14 cellular contexts compared by ENCODE assay signal in genomic region chr22:18033204-18033998, GRCh38. TPM values are rescaled to one million over a fixed set of nuclear protein-coding genes. Genes with fewer than 3 reads are reported as not detected.
DNase-seq lines count a peak whose midpoint lies in the region; ATAC-seq and TF ChIP-seq lines count a peak whose summit lies in the region.
"Had no signal": no experiment of that assay in that cellular context is flagged by ENCODE, and none has a peak within 500 bp of the region (broad histone marks: within the 10 kb centered on the region; RNA-seq: fewer than 3 reads in every experiment).

No MANE protein-coding gene starts in this region.

- TF ChIP-seq CTCF in brain microvascular endothelial cell (IDR thresholded peaks at IDR 0.05; ENCODE audit: low read depth, low read length, missing control alignments) (peak; percentile 22), left ventricle myocardium inferior (IDR thresholded peaks at IDR 0.05; ENCODE audit: borderline replicate concordance) (peak; percentile 37), stomach (IDR thresholded peaks at IDR 0.05) (peak in 1 of 7 experiments; percentile 8), upper lobe of right lung (IDR thresholded peaks at IDR 0.05) (no peak)

- ATAC-seq in upper lobe of right lung, result no peak
- no peak for ATAC-seq in HG02610 (IDR thresholded peaks at IDR 0.05; ENCODE audit: unreplicated experiment)
- ATAC-seq in T-cell (replicated peaks in 1 of 4), result no peak
- ATAC-seq: activated CD4-positive, alpha-beta T cell treated with anti-CD3 and anti-CD28 coated beads for 36 hours had no signal

- POLR2A ChIA-PET in T-cell (lab: Charles Lee), result interaction anchor here in 1 of 2 donors (0.6 kb wide), 1 partner anchor 19 kb away, joined by 3 read pairs; no protein-coding TSS in a partner anchor

- CTCF ChIA-PET in T-cell (lab: Charles Lee), result interaction anchor here in 1 of 2 donors (0.9 kb wide), 1 partner anchor 203 kb away, joined by 3 read pairs; no protein-coding TSS in a partner anchor

- no peaks in the 10 kb centered on the region for H3K36me3 ChIP-seq in brain microvascular endothelial cell (replicated peaks)
- H3K36me3 ChIP-seq in left ventricle myocardium inferior, result no peaks in the 10 kb centered on the region
- H3K36me3 ChIP-seq in stomach, result no peaks in the 10 kb centered on the region
- no peaks in the 10 kb centered on the region for H3K36me3 ChIP-seq in upper lobe of right lung

- H3K36me3 Mint-ChIP-seq in T-cell, result no peaks in the 10 kb centered on the region

- no peaks in the 10 kb centered on the region for H3K27me3 ChIP-seq in brain microvascular endothelial cell (replicated peaks)
- H3K27me3 ChIP-seq in left ventricle myocardium inferior (ENCODE audit: low read depth), result no peaks in the 10 kb centered on the region
- H3K27me3 ChIP-seq in stomach, result no peaks in the 10 kb centered on the region
- H3K27me3 ChIP-seq in upper lobe of right lung, result peaks cover 5% of the 10 kb centered on the region

- no peak overlapping the region for H3K27ac ChIP-seq in brain microvascular endothelial cell
- peak overlapping the region; percentile 56 for H3K27ac ChIP-seq in left ventricle myocardium inferior (replicated peaks)
- H3K27ac ChIP-seq in stomach, result peak overlapping the region in 4 of 5 donors; percentile 47 to 78 (median 53)
- H3K27ac ChIP-seq in upper lobe of right lung, result no peak overlapping the region

- H3K9me3 ChIP-seq in left ventricle myocardium inferior (replicated peaks) (no peaks in the 10 kb centered on the region), stomach (no peaks in the 10 kb centered on the region), upper lobe of right lung (no peaks in the 10 kb centered on the region)

- DNase-seq in GM03348 (ENCODE audit: low spot score) (peak; percentile 74), brain microvascular endothelial cell (no peak), left ventricle myocardium inferior (no peak), stomach (no peak), upper lobe of right lung (no peak), NCI-H146 (lab: John Stamatoyannopoulos, UW) (no peak), T-cell (no peak)
- DNase-seq: activated CD4-positive, alpha-beta T cell treated with anti-CD3 and anti-CD28 coated beads for 36 hours; activated gamma-delta T cell treated with Interleukin-2 at 50 U/mL for 16 hours; COR-L47; NCI-H526 treated with DMSO at 0.1 percent for 48 hours; nephron progenitor cell; stimulated activated naive CD4-positive, alpha-beta T cell had no signal

- no peaks in the 10 kb centered on the region for H3K9me3 Mint-ChIP-seq in T-cell
- H3K9me3 Mint-ChIP-seq: nephron progenitor cell had no signal

- no peaks in the 10 kb centered on the region for H3K4me1 Mint-ChIP-seq in T-cell
- H3K4me1 Mint-ChIP-seq: activated CD4-positive, alpha-beta T cell treated with anti-CD3 and anti-CD28 coated beads for 36 hours had no signal

- H3K4me3 Mint-ChIP-seq in T-cell, result no peak overlapping the region
- H3K4me3 Mint-ChIP-seq: activated CD4-positive, alpha-beta T cell treated with anti-CD3 and anti-CD28 coated beads for 36 hours; nephron progenitor cell had no signal

- no peak for TF ChIP-seq EP300 in stomach (IDR thresholded peaks at IDR 0.05)

- no peak for TF ChIP-seq POLR2A in stomach (IDR thresholded peaks at IDR 0.05)

- in situ Hi-C loops in brain microvascular endothelial cell (cut with HindIII; ENCODE audit: low pct_ligation_motif_present, low sequenced_read_pairs), result loop anchor here (25.0 kb wide), 1 partner anchor 121 kb away; no protein-coding TSS in a partner anchor

- WGBS in stomach, 5 donors, result 75 to 85% (median 80%) methylated on average over 6 of the region's 6 CpGs

- no peak overlapping the region for H3K27ac Mint-ChIP-seq in T-cell
- H3K27ac Mint-ChIP-seq: activated CD4-positive, alpha-beta T cell treated with anti-CD3 and anti-CD28 coated beads for 36 hours; nephron progenitor cell had no signal

- peaks cover 2 to 12% of the 10 kb centered on the region in 2 donors for H3K27me3 Mint-ChIP-seq in T-cell

- H3K4me1 ChIP-seq in left ventricle myocardium inferior (peaks cover 39% of the 10 kb centered on the region), stomach (peaks cover 0 to 28% (median 0%) of the 10 kb centered on the region in 4 donors), upper lobe of right lung (peaks cover 8% of the 10 kb centered on the region)

- H3K4me3 ChIP-seq in brain microvascular endothelial cell (ENCODE audit: low read depth, low read length), result no peak overlapping the region
- H3K4me3 ChIP-seq in left ventricle myocardium inferior, result no peak overlapping the region
- H3K4me3 ChIP-seq in stomach, result no peak overlapping the region
- H3K4me3 ChIP-seq in upper lobe of right lung, result no peak overlapping the region

- intact Hi-C loops in left ventricle myocardium inferior (cut with micrococcal nuclease), result no loop called here
- intact Hi-C loops in stomach (cut with DNase I; ENCODE audit: low total_unique reads), result no loop called here
- intact Hi-C loops in upper lobe of right lung (cut with DNase I), result no loop called here

RNA-seq across cellular contexts. Expression of gene MICAL3, which starts 9.0 kb away (rescaled TPM):
- total RNA-seq in left ventricle myocardium inferior, result 92.5 TPM
- 100 to 1,000 TPM in 1 of 5 donors, 10 to 100 TPM in 4; 17.5 to 130 (median 37.3) TPM for total RNA-seq in stomach
- polyA plus RNA-seq in stomach, result 1 to 10 TPM; 3.5 to 5.1 (median 4.9) TPM
- 31.2 TPM for total RNA-seq in upper lobe of right lung
- total RNA-seq in T-cell, result 10 to 100 TPM; 19.1 to 37.5 (median 22.3) TPM

RNA-seq across cellular contexts. Expression of gene PEX26, which starts 44.4 kb away (rescaled TPM):
- total RNA-seq in left ventricle myocardium inferior (20.5 TPM), stomach (100 to 1,000 TPM in 1 of 5 donors, 10 to 100 TPM in 4; 11.7 to 564 (median 17.9) TPM), upper lobe of right lung (35.5 TPM), T-cell (10 to 100 TPM; 30.2 to 42.7 (median 39.8) TPM)
- 10 to 100 TPM in 2 of 3 donors, 1 to 10 TPM in 1; 6.7 to 20.5 (median 12.7) TPM for polyA plus RNA-seq in stomach

Comparison
In these comparisons a context has a peak if more than half of its experiments do, and no peak if none do; other contexts are left out.
1. H3K27ac ChIP-seq: peak in left ventricle myocardium inferior (single experiment) and stomach (4 of 5); none in brain microvascular endothelial cell (single experiment) and upper lobe of right lung (single experiment).